In the genomic region with DNA sequence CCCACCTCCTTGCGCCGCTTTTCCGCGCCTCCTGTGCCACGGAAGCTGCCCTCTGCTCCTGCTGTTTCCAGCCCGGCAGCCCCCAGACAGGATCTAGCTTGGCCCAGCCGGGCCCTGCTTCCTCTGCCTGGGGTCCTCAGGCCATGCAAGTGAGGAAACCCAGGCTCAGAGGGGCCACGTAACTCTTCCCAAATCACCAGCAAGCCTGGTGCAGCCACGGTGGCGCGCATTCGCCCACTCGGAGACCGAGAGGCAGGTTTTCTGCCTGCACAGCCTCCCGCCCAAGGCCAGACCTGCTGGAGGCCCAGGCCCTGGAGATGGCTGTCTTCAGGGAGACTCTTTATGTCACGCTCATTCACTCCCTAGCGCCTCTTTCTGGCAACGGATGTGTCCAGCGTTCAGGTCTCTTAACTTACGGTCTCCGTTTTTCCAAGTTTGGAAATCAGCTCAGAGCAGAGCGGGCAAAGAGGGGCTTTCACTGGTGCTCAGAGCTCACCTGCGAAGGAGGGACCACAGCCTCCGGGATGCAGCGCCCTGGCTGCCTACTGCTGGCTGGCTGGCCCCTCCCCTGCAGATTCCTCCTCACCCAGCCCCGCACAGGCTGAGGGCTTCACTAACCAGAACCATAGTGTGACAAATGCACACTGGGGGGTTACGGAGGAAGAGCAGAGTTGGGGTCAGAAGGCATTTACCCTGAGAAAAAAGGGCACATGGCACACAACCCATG, we compare ENCODE assay signal across 2 cellular contexts.
TF ChIP-seq lines count a peak whose summit lies in the region.

No MANE protein-coding gene starts in this region.

TF ChIP-seq in GM23338, 12 proteins besides CTCF, POLR2A, EP300 and RAD21 (continues in another document):
- TF ChIP-seq JUNB (IDR thresholded peaks at IDR 0.05; ENCODE audit: unreplicated experiment): no peak
- no peak for TF ChIP-seq EZH2phosphoT487 (IDR thresholded peaks at IDR 0.05; ENCODE audit: unreplicated experiment)
- TF ChIP-seq, protein P1, sequence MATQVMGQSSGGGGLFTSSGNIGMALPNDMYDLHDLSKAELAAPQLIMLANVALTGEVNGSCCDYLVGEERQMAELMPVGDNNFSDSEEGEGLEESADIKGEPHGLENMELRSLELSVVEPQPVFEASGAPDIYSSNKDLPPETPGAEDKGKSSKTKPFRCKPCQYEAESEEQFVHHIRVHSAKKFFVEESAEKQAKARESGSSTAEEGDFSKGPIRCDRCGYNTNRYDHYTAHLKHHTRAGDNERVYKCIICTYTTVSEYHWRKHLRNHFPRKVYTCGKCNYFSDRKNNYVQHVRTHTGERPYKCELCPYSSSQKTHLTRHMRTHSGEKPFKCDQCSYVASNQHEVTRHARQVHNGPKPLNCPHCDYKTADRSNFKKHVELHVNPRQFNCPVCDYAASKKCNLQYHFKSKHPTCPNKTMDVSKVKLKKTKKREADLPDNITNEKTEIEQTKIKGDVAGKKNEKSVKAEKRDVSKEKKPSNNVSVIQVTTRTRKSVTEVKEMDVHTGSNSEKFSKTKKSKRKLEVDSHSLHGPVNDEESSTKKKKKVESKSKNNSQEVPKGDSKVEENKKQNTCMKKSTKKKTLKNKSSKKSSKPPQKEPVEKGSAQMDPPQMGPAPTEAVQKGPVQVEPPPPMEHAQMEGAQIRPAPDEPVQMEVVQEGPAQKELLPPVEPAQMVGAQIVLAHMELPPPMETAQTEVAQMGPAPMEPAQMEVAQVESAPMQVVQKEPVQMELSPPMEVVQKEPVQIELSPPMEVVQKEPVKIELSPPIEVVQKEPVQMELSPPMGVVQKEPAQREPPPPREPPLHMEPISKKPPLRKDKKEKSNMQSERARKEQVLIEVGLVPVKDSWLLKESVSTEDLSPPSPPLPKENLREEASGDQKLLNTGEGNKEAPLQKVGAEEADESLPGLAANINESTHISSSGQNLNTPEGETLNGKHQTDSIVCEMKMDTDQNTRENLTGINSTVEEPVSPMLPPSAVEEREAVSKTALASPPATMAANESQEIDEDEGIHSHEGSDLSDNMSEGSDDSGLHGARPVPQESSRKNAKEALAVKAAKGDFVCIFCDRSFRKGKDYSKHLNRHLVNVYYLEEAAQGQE (IDR thresholded peaks at IDR 0.05; ENCODE audit: unreplicated experiment): no peak
- TF ChIP-seq, protein P2, sequence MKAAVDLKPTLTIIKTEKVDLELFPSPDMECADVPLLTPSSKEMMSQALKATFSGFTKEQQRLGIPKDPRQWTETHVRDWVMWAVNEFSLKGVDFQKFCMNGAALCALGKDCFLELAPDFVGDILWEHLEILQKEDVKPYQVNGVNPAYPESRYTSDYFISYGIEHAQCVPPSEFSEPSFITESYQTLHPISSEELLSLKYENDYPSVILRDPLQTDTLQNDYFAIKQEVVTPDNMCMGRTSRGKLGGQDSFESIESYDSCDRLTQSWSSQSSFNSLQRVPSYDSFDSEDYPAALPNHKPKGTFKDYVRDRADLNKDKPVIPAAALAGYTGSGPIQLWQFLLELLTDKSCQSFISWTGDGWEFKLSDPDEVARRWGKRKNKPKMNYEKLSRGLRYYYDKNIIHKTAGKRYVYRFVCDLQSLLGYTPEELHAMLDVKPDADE (IDR thresholded peaks at IDR 0.05): no peak
- no peak for TF ChIP-seq ZNF114 (CRISPR knock-in tag; IDR thresholded peaks at IDR 0.05)
- no peak for TF ChIP-seq EZH2 (IDR thresholded peaks at IDR 0.05; ENCODE audit: low read depth, unreplicated experiment)
- TF ChIP-seq POLR2AphosphoS5 (IDR thresholded peaks at IDR 0.05; ENCODE audit: low read depth): no peak
- TF ChIP-seq, protein P3, sequence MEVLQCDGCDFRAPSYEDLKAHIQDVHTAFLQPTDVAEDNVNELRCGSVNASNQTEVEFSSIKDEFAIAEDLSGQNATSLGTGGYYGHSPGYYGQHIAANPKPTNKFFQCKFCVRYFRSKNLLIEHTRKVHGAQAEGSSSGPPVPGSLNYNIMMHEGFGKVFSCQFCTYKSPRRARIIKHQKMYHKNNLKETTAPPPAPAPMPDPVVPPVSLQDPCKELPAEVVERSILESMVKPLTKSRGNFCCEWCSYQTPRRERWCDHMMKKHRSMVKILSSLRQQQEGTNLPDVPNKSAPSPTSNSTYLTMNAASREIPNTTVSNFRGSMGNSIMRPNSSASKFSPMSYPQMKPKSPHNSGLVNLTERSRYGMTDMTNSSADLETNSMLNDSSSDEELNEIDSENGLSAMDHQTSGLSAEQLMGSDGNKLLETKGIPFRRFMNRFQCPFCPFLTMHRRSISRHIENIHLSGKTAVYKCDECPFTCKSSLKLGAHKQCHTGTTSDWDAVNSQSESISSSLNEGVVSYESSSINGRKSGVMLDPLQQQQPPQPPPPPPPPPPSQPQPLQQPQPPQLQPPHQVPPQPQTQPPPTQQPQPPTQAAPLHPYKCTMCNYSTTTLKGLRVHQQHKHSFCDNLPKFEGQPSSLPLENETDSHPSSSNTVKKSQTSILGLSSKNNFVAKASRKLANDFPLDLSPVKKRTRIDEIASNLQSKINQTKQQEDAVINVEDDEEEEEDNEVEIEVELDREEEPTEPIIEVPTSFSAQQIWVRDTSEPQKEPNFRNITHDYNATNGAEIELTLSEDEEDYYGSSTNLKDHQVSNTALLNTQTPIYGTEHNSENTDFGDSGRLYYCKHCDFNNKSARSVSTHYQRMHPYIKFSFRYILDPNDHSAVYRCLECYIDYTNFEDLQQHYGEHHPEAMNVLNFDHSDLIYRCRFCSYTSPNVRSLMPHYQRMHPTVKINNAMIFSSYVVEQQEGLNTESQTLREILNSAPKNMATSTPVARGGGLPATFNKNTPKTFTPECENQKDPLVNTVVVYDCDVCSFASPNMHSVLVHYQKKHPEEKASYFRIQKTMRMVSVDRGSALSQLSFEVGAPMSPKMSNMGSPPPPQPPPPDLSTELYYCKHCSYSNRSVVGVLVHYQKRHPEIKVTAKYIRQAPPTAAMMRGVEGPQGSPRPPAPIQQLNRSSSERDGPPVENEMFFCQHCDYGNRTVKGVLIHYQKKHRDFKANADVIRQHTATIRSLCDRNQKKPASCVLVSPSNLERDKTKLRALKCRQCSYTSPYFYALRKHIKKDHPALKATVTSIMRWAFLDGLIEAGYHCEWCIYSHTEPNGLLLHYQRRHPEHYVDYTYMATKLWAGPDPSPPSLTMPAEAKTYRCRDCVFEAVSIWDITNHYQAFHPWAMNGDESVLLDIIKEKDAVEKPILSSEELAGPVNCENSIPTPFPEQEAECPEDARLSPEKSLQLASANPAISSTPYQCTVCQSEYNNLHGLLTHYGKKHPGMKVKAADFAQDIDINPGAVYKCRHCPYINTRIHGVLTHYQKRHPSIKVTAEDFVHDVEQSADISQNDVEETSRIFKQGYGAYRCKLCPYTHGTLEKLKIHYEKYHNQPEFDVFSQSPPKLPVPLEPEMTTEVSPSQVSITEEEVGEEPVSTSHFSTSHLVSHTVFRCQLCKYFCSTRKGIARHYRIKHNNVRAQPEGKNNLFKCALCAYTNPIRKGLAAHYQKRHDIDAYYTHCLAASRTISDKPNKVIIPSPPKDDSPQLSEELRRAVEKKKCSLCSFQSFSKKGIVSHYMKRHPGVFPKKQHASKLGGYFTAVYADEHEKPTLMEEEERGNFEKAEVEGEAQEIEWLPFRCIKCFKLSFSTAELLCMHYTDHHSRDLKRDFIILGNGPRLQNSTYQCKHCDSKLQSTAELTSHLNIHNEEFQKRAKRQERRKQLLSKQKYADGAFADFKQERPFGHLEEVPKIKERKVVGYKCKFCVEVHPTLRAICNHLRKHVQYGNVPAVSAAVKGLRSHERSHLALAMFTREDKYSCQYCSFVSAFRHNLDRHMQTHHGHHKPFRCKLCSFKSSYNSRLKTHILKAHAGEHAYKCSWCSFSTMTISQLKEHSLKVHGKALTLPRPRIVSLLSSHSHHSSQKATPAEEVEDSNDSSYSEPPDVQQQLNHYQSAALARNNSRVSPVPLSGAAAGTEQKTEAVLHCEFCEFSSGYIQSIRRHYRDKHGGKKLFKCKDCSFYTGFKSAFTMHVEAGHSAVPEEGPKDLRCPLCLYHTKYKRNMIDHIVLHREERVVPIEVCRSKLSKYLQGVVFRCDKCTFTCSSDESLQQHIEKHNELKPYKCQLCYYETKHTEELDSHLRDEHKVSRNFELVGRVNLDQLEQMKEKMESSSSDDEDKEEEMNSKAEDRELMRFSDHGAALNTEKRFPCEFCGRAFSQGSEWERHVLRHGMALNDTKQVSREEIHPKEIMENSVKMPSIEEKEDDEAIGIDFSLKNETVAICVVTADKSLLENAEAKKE (CRISPR knock-in tag; IDR thresholded peaks at IDR 0.05): no peak

TF ChIP-seq in K562, 482 proteins besides CTCF, POLR2A, EP300 and RAD21 (continues in another document):
- TF ChIP-seq CCNT2 (IDR thresholded peaks at IDR 0.05; ENCODE audit: borderline replicate concordance, extremely low read depth, insufficient read length, low read depth, low read length): no peak
- no peak for TF ChIP-seq ZFP36 (IDR thresholded peaks at IDR 0.05; ENCODE audit: low read depth, low read length, partially characterized antibody)
- TF ChIP-seq SP2 (IDR thresholded peaks at IDR 0.05; ENCODE audit: extremely low read depth, low read depth, low read length, poor library complexity, severe bottlenecking): no peak
- TF ChIP-seq OTX1 (CRISPR knock-in tag; IDR thresholded peaks at IDR 0.05): no peak
- TF ChIP-seq, protein P4, sequence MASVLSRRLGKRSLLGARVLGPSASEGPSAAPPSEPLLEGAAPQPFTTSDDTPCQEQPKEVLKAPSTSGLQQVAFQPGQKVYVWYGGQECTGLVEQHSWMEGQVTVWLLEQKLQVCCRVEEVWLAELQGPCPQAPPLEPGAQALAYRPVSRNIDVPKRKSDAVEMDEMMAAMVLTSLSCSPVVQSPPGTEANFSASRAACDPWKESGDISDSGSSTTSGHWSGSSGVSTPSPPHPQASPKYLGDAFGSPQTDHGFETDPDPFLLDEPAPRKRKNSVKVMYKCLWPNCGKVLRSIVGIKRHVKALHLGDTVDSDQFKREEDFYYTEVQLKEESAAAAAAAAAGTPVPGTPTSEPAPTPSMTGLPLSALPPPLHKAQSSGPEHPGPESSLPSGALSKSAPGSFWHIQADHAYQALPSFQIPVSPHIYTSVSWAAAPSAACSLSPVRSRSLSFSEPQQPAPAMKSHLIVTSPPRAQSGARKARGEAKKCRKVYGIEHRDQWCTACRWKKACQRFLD (CRISPR knock-in tag; IDR thresholded peaks at IDR 0.05): no peak
- TF ChIP-seq ELF1 (tag; IDR thresholded peaks at IDR 0.05): no peak
- TF ChIP-seq, protein P5, sequence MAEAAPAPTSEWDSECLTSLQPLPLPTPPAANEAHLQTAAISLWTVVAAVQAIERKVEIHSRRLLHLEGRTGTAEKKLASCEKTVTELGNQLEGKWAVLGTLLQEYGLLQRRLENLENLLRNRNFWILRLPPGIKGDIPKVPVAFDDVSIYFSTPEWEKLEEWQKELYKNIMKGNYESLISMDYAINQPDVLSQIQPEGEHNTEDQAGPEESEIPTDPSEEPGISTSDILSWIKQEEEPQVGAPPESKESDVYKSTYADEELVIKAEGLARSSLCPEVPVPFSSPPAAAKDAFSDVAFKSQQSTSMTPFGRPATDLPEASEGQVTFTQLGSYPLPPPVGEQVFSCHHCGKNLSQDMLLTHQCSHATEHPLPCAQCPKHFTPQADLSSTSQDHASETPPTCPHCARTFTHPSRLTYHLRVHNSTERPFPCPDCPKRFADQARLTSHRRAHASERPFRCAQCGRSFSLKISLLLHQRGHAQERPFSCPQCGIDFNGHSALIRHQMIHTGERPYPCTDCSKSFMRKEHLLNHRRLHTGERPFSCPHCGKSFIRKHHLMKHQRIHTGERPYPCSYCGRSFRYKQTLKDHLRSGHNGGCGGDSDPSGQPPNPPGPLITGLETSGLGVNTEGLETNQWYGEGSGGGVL (CRISPR knock-in tag; IDR thresholded peaks at IDR 0.05): no peak
- TF ChIP-seq, protein P6, sequence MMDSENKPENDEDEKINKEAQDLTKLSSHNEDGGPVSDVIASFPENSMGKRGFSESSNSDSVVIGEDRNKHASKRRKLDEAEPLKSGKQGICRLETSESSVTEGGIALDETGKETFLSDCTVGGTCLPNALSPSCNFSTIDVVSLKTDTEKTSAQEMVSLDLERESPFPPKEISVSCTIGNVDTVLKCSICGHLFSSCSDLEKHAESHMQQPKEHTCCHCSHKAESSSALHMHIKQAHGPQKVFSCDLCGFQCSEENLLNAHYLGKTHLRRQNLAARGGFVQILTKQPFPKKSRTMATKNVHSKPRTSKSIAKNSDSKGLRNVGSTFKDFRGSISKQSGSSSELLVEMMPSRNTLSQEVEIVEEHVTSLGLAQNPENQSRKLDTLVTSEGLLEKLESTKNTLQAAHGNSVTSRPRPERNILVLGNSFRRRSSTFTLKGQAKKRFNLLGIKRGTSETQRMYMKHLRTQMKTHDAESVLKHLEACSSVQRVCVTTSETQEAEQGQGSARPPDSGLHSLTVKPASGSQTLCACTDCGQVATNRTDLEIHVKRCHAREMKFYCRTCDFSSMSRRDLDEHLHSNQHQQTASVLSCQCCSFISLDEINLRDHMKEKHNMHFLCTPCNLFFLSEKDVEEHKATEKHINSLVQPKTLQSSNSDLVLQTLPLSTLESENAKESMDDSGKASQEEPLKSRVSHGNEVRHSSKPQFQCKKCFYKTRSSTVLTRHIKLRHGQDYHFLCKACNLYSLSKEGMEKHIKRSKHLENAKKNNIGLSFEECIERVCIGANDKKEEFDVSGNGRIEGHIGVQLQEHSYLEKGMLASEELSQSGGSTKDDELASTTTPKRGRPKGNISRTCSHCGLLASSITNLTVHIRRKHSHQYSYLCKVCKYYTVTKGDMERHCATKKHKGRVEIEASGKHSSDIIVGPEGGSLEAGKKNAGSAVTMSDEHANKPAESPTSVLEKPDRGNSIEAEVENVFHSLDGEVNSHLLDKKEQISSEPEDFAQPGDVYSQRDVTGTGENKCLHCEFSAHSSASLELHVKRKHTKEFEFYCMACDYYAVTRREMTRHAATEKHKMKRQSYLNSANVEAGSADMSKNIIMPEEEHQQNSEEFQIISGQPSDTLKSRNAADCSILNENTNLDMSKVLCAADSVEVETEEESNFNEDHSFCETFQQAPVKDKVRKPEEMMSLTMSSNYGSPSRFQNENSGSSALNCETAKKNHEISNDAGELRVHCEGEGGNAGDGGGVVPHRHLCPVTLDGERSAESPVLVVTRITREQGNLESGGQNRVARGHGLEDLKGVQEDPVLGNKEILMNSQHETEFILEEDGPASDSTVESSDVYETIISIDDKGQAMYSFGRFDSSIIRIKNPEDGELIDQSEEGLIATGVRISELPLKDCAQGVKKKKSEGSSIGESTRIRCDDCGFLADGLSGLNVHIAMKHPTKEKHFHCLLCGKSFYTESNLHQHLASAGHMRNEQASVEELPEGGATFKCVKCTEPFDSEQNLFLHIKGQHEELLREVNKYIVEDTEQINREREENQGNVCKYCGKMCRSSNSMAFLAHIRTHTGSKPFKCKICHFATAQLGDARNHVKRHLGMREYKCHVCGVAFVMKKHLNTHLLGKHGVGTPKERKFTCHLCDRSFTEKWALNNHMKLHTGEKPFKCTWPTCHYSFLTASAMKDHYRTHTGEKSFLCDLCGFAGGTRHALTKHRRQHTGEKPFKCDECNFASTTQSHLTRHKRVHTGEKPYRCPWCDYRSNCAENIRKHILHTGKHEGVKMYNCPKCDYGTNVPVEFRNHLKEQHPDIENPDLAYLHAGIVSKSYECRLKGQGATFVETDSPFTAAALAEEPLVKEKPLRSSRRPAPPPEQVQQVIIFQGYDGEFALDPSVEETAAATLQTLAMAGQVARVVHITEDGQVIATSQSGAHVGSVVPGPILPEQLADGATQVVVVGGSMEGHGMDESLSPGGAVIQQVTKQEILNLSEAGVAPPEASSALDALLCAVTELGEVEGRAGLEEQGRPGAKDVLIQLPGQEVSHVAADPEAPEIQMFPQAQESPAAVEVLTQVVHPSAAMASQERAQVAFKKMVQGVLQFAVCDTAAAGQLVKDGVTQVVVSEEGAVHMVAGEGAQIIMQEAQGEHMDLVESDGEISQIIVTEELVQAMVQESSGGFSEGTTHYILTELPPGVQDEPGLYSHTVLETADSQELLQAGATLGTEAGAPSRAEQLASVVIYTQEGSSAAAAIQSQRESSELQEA (IDR thresholded peaks at IDR 0.05; ENCODE audit: low read depth): no peak
- TF ChIP-seq, protein P7, sequence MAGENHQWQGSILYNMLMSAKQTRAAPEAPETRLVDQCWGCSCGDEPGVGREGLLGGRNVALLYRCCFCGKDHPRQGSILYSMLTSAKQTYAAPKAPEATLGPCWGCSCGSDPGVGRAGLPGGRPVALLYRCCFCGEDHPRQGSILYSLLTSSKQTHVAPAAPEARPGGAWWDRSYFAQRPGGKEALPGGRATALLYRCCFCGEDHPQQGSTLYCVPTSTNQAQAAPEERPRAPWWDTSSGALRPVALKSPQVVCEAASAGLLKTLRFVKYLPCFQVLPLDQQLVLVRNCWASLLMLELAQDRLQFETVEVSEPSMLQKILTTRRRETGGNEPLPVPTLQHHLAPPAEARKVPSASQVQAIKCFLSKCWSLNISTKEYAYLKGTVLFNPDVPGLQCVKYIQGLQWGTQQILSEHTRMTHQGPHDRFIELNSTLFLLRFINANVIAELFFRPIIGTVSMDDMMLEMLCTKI (IDR thresholded peaks at IDR 0.05; ENCODE audit: partially characterized antibody): no peak
